Comparison of ENCODE assay signal across 17 cellular contexts in genomic region chrX:48663241-48663640, GRCh38. TPM values are rescaled to one million over a fixed set of nuclear protein-coding genes. Genes with fewer than 3 reads are reported as not detected.
DNase-seq lines count a peak whose midpoint lies in the region; ATAC-seq and TF ChIP-seq lines count a peak whose summit lies in the region.
"Had no signal": no experiment of that assay in that cellular context is flagged by ENCODE, and none has a peak within 500 bp of the region (broad histone marks: within the 10 kb centered on the region; RNA-seq: fewer than 3 reads in every experiment).

No MANE protein-coding gene starts in this region.

- H3K27me3 ChIP-seq in BE2C (no peaks in the 10 kb centered on the region), hepatocyte (no peaks in the 10 kb centered on the region)

- H2AFZ ChIP-seq in hepatocyte = no peak overlapping the region

- TF ChIP-seq CTCF in BE2C (IDR thresholded peaks at IDR 0.05; ENCODE audit: low read depth, low read length) (no peak), hepatocyte (IDR thresholded peaks at IDR 0.05; ENCODE audit: poor library complexity) (no peak)

- no peaks in the 10 kb centered on the region for H3K79me2 ChIP-seq in hepatocyte

- ATAC-seq in activated CD4-positive, CD25-positive, alpha-beta regulatory T cell treated with anti-CD3 and anti-CD28 coated beads, Interleukin-2, amount 50 U/mL, for 24 hours = peak; percentile 38 to 51
- ATAC-seq: HepG2 had no signal

- no peak overlapping the region for H3K27ac ChIP-seq in hepatocyte
- H3K27ac ChIP-seq: 22Rv1, BLaER1 had no signal

- H3K4me3 ChIP-seq in BE2C (ENCODE audit: low read depth, low read length) = no peak overlapping the region
- no peak overlapping the region for H3K4me3 ChIP-seq in hepatocyte
- H3K4me3 ChIP-seq: BLaER1 had no signal

- no peaks in the 10 kb centered on the region for H3K4me1 ChIP-seq in BE2C
- H3K4me1 ChIP-seq in hepatocyte (ENCODE audit: insufficient read depth) = no peaks in the 10 kb centered on the region
- H3K4me1 ChIP-seq: Caco-2 had no signal

- DNase-seq in activated CD4-positive, CD25-positive, alpha-beta regulatory T cell treated with anti-CD3 and anti-CD28 coated beads, Interleukin-2, amount 50 U/mL, for 72 hours = no peak
- DNase-seq in activated T-cell treated with anti-CD3 and anti-CD28 coated beads, Interleukin-2, amount 50 U/mL, for 48 hours = peak; percentile 32 to 35
- DNase-seq in activated T-cell treated with anti-CD3 and anti-CD28 coated beads for 4 hours (no peak), BE2C (no peak), hepatocyte (ENCODE audit: low spot score) (no peak)
- peak; percentile 54 for DNase-seq in stimulated activated CD4-positive, alpha-beta T cell treated with anti-CD3 and anti-CD28 coated beads, Interleukin-1b, Interleukin-23, amount 100 ng/mL, for 48 hours
- DNase-seq in stimulated activated CD4-positive, alpha-beta T cell treated with anti-CD3 and anti-CD28 coated beads, Interleukin-12 subunit alpha, Interleukin-12 subunit beta, amount 100 ng/mL, for 4 hours = no peak
- DNase-seq: Caco-2; CD8-positive, alpha-beta memory T cell; DMS53; GF-D8; HCEC 1CT; HFFc6 had no signal

- H4K20me1 ChIP-seq in hepatocyte (ENCODE audit: insufficient read depth, poor library complexity, severe bottlenecking) = no peaks in the 10 kb centered on the region
- H4K20me1 ChIP-seq: BLaER1 had no signal

- 61% methylated on average over 1 of the region's 1 CpG for WGBS in hepatocyte (ENCODE audit: low lambda C conversion rate, missing lambda C conversion rate)

- H3K9me2 ChIP-seq in hepatocyte (replicated peaks; ENCODE audit: insufficient read depth) = no peaks in the 10 kb centered on the region

- H3K36me3 ChIP-seq in BE2C (no peaks in the 10 kb centered on the region), hepatocyte (replicated peaks; ENCODE audit: insufficient read depth, low read depth) (no peaks in the 10 kb centered on the region)
- H3K36me3 ChIP-seq: BLaER1 had no signal

- H3K9me3 ChIP-seq in BE2C = no peaks in the 10 kb centered on the region
- no peaks in the 10 kb centered on the region for H3K9me3 ChIP-seq in hepatocyte (ENCODE audit: low read depth)
- H3K9me3 ChIP-seq: Caco-2 had no signal

- H3K4me2 ChIP-seq in hepatocyte = no peak overlapping the region
- H3K4me2 ChIP-seq: BLaER1 had no signal

RNA-seq across cellular contexts. Expression of gene WAS, which starts 20.4 kb away (rescaled TPM):
- 1.1 TPM for polyA plus RNA-seq in BE2C (2012; ENCODE audit: insufficient read depth, insufficient read length, low read depth)
- 0.32 TPM in 1 of 2 replicates, not detected in the other for total RNA-seq in hepatocyte
- polyA plus RNA-seq in hepatocyte = 0.73 and 2.4 TPM in 2 replicates
- total RNA-seq: HepG2 had no signal

RNA-seq across cellular contexts. Expression of gene SUV39H1, which starts 33.3 kb away (rescaled TPM):
- 12.1 TPM for polyA plus RNA-seq in BE2C (2012; ENCODE audit: insufficient read depth, insufficient read length, low read depth)
- 2.9 and 3.1 TPM in 2 replicates for total RNA-seq in hepatocyte
- polyA plus RNA-seq in hepatocyte = 5.3 and 9.1 TPM in 2 replicates

Comparison
In these comparisons a context has a peak if more than half of its experiments do, and no peak if none do; other contexts are left out.
1. DNase-seq: peak in activated T-cell treated with anti-CD3 and anti-CD28 coated beads, Interleukin-2, amount 50 U/mL, for 48 hours (2 of 2) and stimulated activated CD4-positive, alpha-beta T cell treated with anti-CD3 and anti-CD28 coated beads, Interleukin-1b, Interleukin-23, amount 100 ng/mL, for 48 hours (single experiment); none in activated CD4-positive, CD25-positive, alpha-beta regulatory T cell treated with anti-CD3 and anti-CD28 coated beads, Interleukin-2, amount 50 U/mL, for 72 hours (single experiment), activated T-cell treated with anti-CD3 and anti-CD28 coated beads for 4 hours (single experiment), stimulated activated CD4-positive, alpha-beta T cell treated with anti-CD3 and anti-CD28 coated beads, Interleukin-12 subunit alpha, Interleukin-12 subunit beta, amount 100 ng/mL, for 4 hours (single experiment), BE2C (single experiment) and hepatocyte (single experiment).